ENCODE assay signal across 13 cellular contexts in genomic region chr2:86216577-86217555, GRCh38. TPM values are rescaled to one million over a fixed set of nuclear protein-coding genes. Genes with fewer than 3 reads are reported as not detected.
DNase-seq lines count a peak whose midpoint lies in the region; ATAC-seq, FAIRE-seq and TF ChIP-seq lines count a peak whose summit lies in the region.
"Had no signal": no experiment of that assay in that cellular context is flagged by ENCODE, and none has a peak within 500 bp of the region (broad histone marks: within the 10 kb centered on the region; RNA-seq: fewer than 3 reads in every experiment).

No MANE protein-coding gene starts in this region.

- no peak for TF ChIP-seq RAD21 in HepG2 (CRISPR knock-in tag; IDR thresholded peaks at IDR 0.05)

- intact Hi-C loops in HepG2 (cut with micrococcal nuclease; ENCODE audit: unreplicated experiment) (no loop called here), right lobe of liver (cut with DNase I) (loop anchor here in 1 of 2 donors (10.0 kb wide), 1 partner anchor 138 kb away; no protein-coding TSS in a partner anchor)

- no peak overlapping the region for H3K9ac ChIP-seq in HepG2 (ENCODE audit: insufficient read depth, low read depth, low read length)

- H3K4me1 ChIP-seq in HepG2 (ENCODE audit: insufficient read depth, low read length) = peaks cover 70% of the 10 kb centered on the region
- H3K4me1 ChIP-seq in right lobe of liver = peaks cover 0 to 28% (median 4%) of the 10 kb centered on the region in 4 donors

- no TSS peak for BruUV-seq in HepG2 (replicated peaks; lab: Mats Ljungman, UMichigan)

- H3K27me3 ChIP-seq in HepG2 (ENCODE audit: control insufficient read depth in 1 of 2, insufficient read depth in 2 of 2, low read length in 2 of 2) = no peaks in the 10 kb centered on the region
- no peaks in the 10 kb centered on the region for H3K27me3 ChIP-seq in right lobe of liver

- H3K4me1 Mint-ChIP-seq in activated T-helper 17 cell treated with anti-CD3 and anti-CD28 coated beads, Interleukin-2, amount 50 U/mL, for 72 hours = peaks cover 9% of the 10 kb centered on the region
- peaks cover 20% of the 10 kb centered on the region for H3K4me1 Mint-ChIP-seq in glutamatergic neuron (ENCODE audit: low read depth, unreplicated experiment)

- H3K27me3 Mint-ChIP-seq in activated T-helper 17 cell treated with anti-CD3 and anti-CD28 coated beads, Interleukin-2, amount 50 U/mL, for 72 hours = no peaks in the 10 kb centered on the region
- no peaks in the 10 kb centered on the region for H3K27me3 Mint-ChIP-seq in glutamatergic neuron (ENCODE audit: unreplicated experiment)

- H3K27ac ChIP-seq in HepG2 (ENCODE audit: extremely low read length, insufficient read depth, low read length) (no peak overlapping the region), right lobe of liver (no peak overlapping the region)

- no peak for FAIRE-seq in HepG2 (lab: Jason Lieb, UNC)
- FAIRE-seq: endometrium, GM19239 had no signal

- in situ Hi-C loops in HepG2 (cut with HindIII; ENCODE audit: extremely low pct_ligation_motif_present, low pct_unique_long_range_greater_than_20kb) = no loop called here

- TF ChIP-seq EP300 in HepG2 (IDR thresholded peaks at IDR 0.05; ENCODE audit: low read depth in 2 of 2, low read length in 2 of 2) = no peak
- no peak for TF ChIP-seq EP300 in HepG2 (CRISPR knock-in tag; IDR thresholded peaks at IDR 0.05; ENCODE audit: borderline replicate concordance)

- POLR2A ChIA-PET in HepG2 (lab: Yijun Ruan, JAX) = interaction anchor here (1.2 kb wide), 1 partner anchor 224 kb away, joined by 3 read pairs; the partner anchor contains the start of gene KDM3A

- DNase-seq in HepG2 (ENCODE audit: low spot score) = no peak
- DNase-seq in right lobe of liver = no peak
- no peak for DNase-seq in glutamatergic neuron
- no peak for DNase-seq in T1000 (lab: John Stamatoyannopoulos, UW)
- DNase-seq in RPMI8226 = no peak
- DNase-seq: H9; naive B cell; stimulated activated CD4-positive, alpha-beta T cell treated with anti-CD3 and anti-CD28 coated beads, Interleukin-15, amount 100 ng/mL, for 24 hours had no signal

- no peaks in the 10 kb centered on the region for H3K9me3 Mint-ChIP-seq in activated T-helper 17 cell treated with anti-CD3 and anti-CD28 coated beads, Interleukin-2, amount 50 U/mL, for 72 hours
- H3K9me3 Mint-ChIP-seq in glutamatergic neuron (ENCODE audit: unreplicated experiment) = peaks cover 11% of the 10 kb centered on the region
- H3K9me3 Mint-ChIP-seq: H9, naive B cell had no signal

- H3K4me3 Mint-ChIP-seq in activated T-helper 17 cell treated with anti-CD3 and anti-CD28 coated beads, Interleukin-2, amount 50 U/mL, for 72 hours = peak overlapping the region; percentile 33
- H3K4me3 Mint-ChIP-seq in glutamatergic neuron (ENCODE audit: unreplicated experiment) = peak overlapping the region; percentile 21
- H3K4me3 Mint-ChIP-seq: H9, naive B cell had no signal

- CTCF ChIA-PET in HepG2 (lab: Yijun Ruan, JAX; ENCODE audit: low intra/inter-chr PET ratio, low total read pairs) = no interaction called here

- H3K36me3 ChIP-seq in HepG2 (replicated peaks in 1 of 2; ENCODE audit: control insufficient read depth in 1 of 2, insufficient read depth in 2 of 2, low read length in 2 of 2) (peaks cover 7 to 25% of the 10 kb centered on the region in 2 experiments), right lobe of liver (peaks cover 0 to 7% (median 3%) of the 10 kb centered on the region in 4 donors)

- 94% methylated on average over 13 of the region's 13 CpGs for WGBS in HepG2 (ENCODE audit: low lambda C conversion rate)
- WGBS in right lobe of liver (ENCODE audit: insufficient coverage, low coverage, low lambda C conversion rate, missing lambda C conversion rate) = 66% methylated on average over 12 of the region's 13 CpGs

- TF ChIP-seq POLR2A in HepG2 (IDR thresholded peaks at IDR 0.05; ENCODE audit: insufficient read depth in 1 of 2, low read depth in 2 of 2, low read length in 2 of 2) (no peak), right lobe of liver (IDR thresholded peaks at IDR 0.05) (no peak)

- ATAC-seq in HepG2 (no peak), right lobe of liver (no peak), HG02852 (IDR thresholded peaks at IDR 0.05; ENCODE audit: unreplicated experiment) (no peak), HG03521 (IDR thresholded peaks at IDR 0.05; ENCODE audit: unreplicated experiment) (no peak)
- ATAC-seq in activated T-helper 17 cell treated with anti-CD3 and anti-CD28 coated beads, Interleukin-2, amount 50 U/mL, for 72 hours (replicated peaks) = peak; percentile 44

- no peak for TF ChIP-seq CTCF in HepG2 (CRISPR knock-in tag; IDR thresholded peaks at IDR 0.05)
- TF ChIP-seq CTCF in right lobe of liver (IDR thresholded peaks at IDR 0.05) = no peak
- no peak for TF ChIP-seq CTCF in glutamatergic neuron (IDR thresholded peaks at IDR 0.05; ENCODE audit: partially characterized antibody, unreplicated experiment)

- H3K27ac Mint-ChIP-seq in activated T-helper 17 cell treated with anti-CD3 and anti-CD28 coated beads, Interleukin-2, amount 50 U/mL, for 72 hours = no peak overlapping the region
- H3K27ac Mint-ChIP-seq in glutamatergic neuron (ENCODE audit: unreplicated experiment) = peak overlapping the region; percentile 21
- H3K27ac Mint-ChIP-seq: H9 had no signal

- no peaks in the 10 kb centered on the region for H3K79me2 ChIP-seq in HepG2 (ENCODE audit: insufficient read depth, low read length)

- peaks cover 33% of the 10 kb centered on the region for H3K36me3 Mint-ChIP-seq in activated T-helper 17 cell treated with anti-CD3 and anti-CD28 coated beads, Interleukin-2, amount 50 U/mL, for 72 hours (ENCODE audit: low read depth)
- no peaks in the 10 kb centered on the region for H3K36me3 Mint-ChIP-seq in glutamatergic neuron (ENCODE audit: unreplicated experiment)

- H3K9me3 ChIP-seq in HepG2 (ENCODE audit: low read length) (no peaks in the 10 kb centered on the region), right lobe of liver (no peaks in the 10 kb centered on the region)

- H4K20me1 ChIP-seq in HepG2 (ENCODE audit: insufficient read depth, low read length) = no peaks in the 10 kb centered on the region

- no peak overlapping the region for H3K4me2 ChIP-seq in HepG2 (ENCODE audit: low read depth, low read length)

- H3K4me3 ChIP-seq in HepG2 (replicated peaks in 1 of 3; ENCODE audit: insufficient read depth in 1 of 3, low read depth in 2 of 3, low read length in 3 of 3) (no peak overlapping the region), right lobe of liver (no peak overlapping the region)

- no peak overlapping the region for H2AFZ ChIP-seq in HepG2 (ENCODE audit: low read length)

RNA-seq across cellular contexts. Expression of gene MRPL35, which starts 17.6 kb away (rescaled TPM):
- 97.1 and 152 TPM in 2 replicates for total RNA-seq in HepG2 (2016; rRNA removed; fragmentation: Illumina TruSeq; extraction: Trizol)
- total RNA-seq in HepG2 (2016; cell fraction: cytosol; rRNA removed; fragmentation: Illumina TruSeq; extraction: Trizol; ENCODE audit: low read depth) = 25.4 and 27.6 TPM in 2 replicates
- total RNA-seq in HepG2 (2016; cell fraction: insoluble cytoplasmic fraction; rRNA removed; fragmentation: Illumina TruSeq; extraction: Trizol) = 97.8 and 161 TPM in 2 replicates
- 21.6 and 28.9 TPM in 2 replicates for total RNA-seq in HepG2 (2016; cell fraction: membrane; rRNA removed; fragmentation: Illumina TruSeq; extraction: Trizol)
- total RNA-seq in HepG2 (2016; cell fraction: nucleus; rRNA removed; fragmentation: Illumina TruSeq; extraction: Trizol) = 35.9 and 40.2 TPM in 2 replicates
- polyA plus RNA-seq in HepG2 (2011; rRNA removed) = 80.5 and 86.1 TPM in 2 replicates
- polyA plus RNA-seq in HepG2 (2011; cell fraction: cytosol; rRNA removed) = 62.3 and 68.7 TPM in 2 replicates
- polyA plus RNA-seq in HepG2 (2011; cell fraction: nucleus; rRNA removed) = 40.2 and 46.3 TPM in 2 replicates
- 31.5 and 48.9 TPM in 2 replicates for polyA plus RNA-seq in HepG2 (2012)
- 21.8 and 23.1 TPM in 2 replicates for polyA plus RNA-seq in HepG2 (2016; cell fraction: cytosol; fragmentation: Illumina TruSeq; extraction: Trizol; ENCODE audit: low read depth)
- polyA plus RNA-seq in HepG2 (2016; cell fraction: insoluble cytoplasmic fraction; fragmentation: Illumina TruSeq; extraction: Trizol; ENCODE audit: low read depth) = 148 and 150 TPM in 2 replicates
- polyA plus RNA-seq in HepG2 (2016; cell fraction: membrane; fragmentation: Illumina TruSeq; extraction: Trizol; ENCODE audit: low read depth) = 17.2 and 19.6 TPM in 2 replicates
- polyA plus RNA-seq in HepG2 (2016; cell fraction: nucleus; fragmentation: Illumina TruSeq; extraction: Trizol; ENCODE audit: insufficient read depth, low read depth) = 55.3 and 64.5 TPM in 2 replicates
- polyA minus RNA-seq in HepG2 (2011; rRNA and poly(A)+ RNA removed; ENCODE audit: low replicate concordance) = 143 and 152 TPM in 2 replicates
- polyA minus RNA-seq in HepG2 (2011; cell fraction: cytosol; rRNA and poly(A)+ RNA removed) = 21.9 and 30.4 TPM in 2 replicates
- polyA minus RNA-seq in HepG2 (2011; cell fraction: nucleus; rRNA and poly(A)+ RNA removed) = 27.9 and 35.1 TPM in 2 replicates
- 10 to 100 TPM; 21.1 to 42.2 (median 24.1) TPM for total RNA-seq in right lobe of liver
- total RNA-seq in activated T-helper 17 cell treated with anti-CD3 and anti-CD28 coated beads, Interleukin-2, amount 50 U/mL, for 72 hours = 10 to 100 TPM; 39.4 to 59.5 TPM
- total RNA-seq in glutamatergic neuron (ENCODE audit: unreplicated experiment) = 32.3 TPM

RNA-seq across cellular contexts. Expression of gene IMMT, which starts 21.6 kb away (rescaled TPM):
- total RNA-seq in HepG2 (2016; rRNA removed; fragmentation: Illumina TruSeq; extraction: Trizol) (119 and 174 TPM in 2 replicates), right lobe of liver (10 to 100 TPM; 48.9 to 56.9 (median 52.5) TPM), glutamatergic neuron (ENCODE audit: unreplicated experiment) (124 TPM)
- 15.3 and 18.4 TPM in 2 replicates for total RNA-seq in HepG2 (2016; cell fraction: cytosol; rRNA removed; fragmentation: Illumina TruSeq; extraction: Trizol; ENCODE audit: low read depth)
- 120 and 173 TPM in 2 replicates for total RNA-seq in HepG2 (2016; cell fraction: insoluble cytoplasmic fraction; rRNA removed; fragmentation: Illumina TruSeq; extraction: Trizol)
- total RNA-seq in HepG2 (2016; cell fraction: membrane; rRNA removed; fragmentation: Illumina TruSeq; extraction: Trizol) = 33.8 and 38.5 TPM in 2 replicates
- 77.7 and 86.2 TPM in 2 replicates for total RNA-seq in HepG2 (2016; cell fraction: nucleus; rRNA removed; fragmentation: Illumina TruSeq; extraction: Trizol)
- 52.3 and 63.5 TPM in 2 replicates for polyA plus RNA-seq in HepG2 (2011; rRNA removed)
- polyA plus RNA-seq in HepG2 (2011; cell fraction: cytosol; rRNA removed) = 44.9 and 51.8 TPM in 2 replicates
- polyA plus RNA-seq in HepG2 (2011; cell fraction: nucleus; rRNA removed) = 33.6 and 36.1 TPM in 2 replicates
- polyA plus RNA-seq in HepG2 (2012) = 82.6 and 99.8 TPM in 2 replicates
- polyA plus RNA-seq in HepG2 (2016; cell fraction: cytosol; fragmentation: Illumina TruSeq; extraction: Trizol; ENCODE audit: low read depth) = 12.7 and 14.4 TPM in 2 replicates
- polyA plus RNA-seq in HepG2 (2016; cell fraction: insoluble cytoplasmic fraction; fragmentation: Illumina TruSeq; extraction: Trizol; ENCODE audit: low read depth) = 192 and 195 TPM in 2 replicates
- polyA plus RNA-seq in HepG2 (2016; cell fraction: membrane; fragmentation: Illumina TruSeq; extraction: Trizol; ENCODE audit: low read depth) = 23.3 and 29.6 TPM in 2 replicates
- 110 TPM in 2 replicates for polyA plus RNA-seq in HepG2 (2016; cell fraction: nucleus; fragmentation: Illumina TruSeq; extraction: Trizol; ENCODE audit: insufficient read depth, low read depth)
- 58.1 and 76.7 TPM in 2 replicates for polyA minus RNA-seq in HepG2 (2011; rRNA and poly(A)+ RNA removed; ENCODE audit: low replicate concordance)
- 66.1 and 82.3 TPM in 2 replicates for polyA minus RNA-seq in HepG2 (2011; cell fraction: cytosol; rRNA and poly(A)+ RNA removed)
- 88.0 and 90.4 TPM in 2 replicates for polyA minus RNA-seq in HepG2 (2011; cell fraction: nucleus; rRNA and poly(A)+ RNA removed)
- total RNA-seq in activated T-helper 17 cell treated with anti-CD3 and anti-CD28 coated beads, Interleukin-2, amount 50 U/mL, for 72 hours = 100 to 1,000 TPM; 138 to 163 TPM
